In genomic region chr20:48339147-48339985, GRCh38 we compare ENCODE assay signal across 1 cellular context.
TF ChIP-seq lines count a peak whose summit lies in the region.

No MANE protein-coding gene starts in this region.

TF ChIP-seq in HepG2, 621 proteins besides CTCF, POLR2A, EP300 and RAD21 (continued from another document):
- TF ChIP-seq TFAP4 (IDR thresholded peaks at IDR 0.05; ENCODE audit: borderline replicate concordance, low read depth) = 0 out of 2 replicates have a peak, but pooled peaks have one; percentile 19
TF ChIP-seq in HepG2: peak in this region for 3.
